In genomic region chr3:52784021-52784621, GRCh38 we compare ENCODE assay signal across 17 cellular contexts. TPM values are rescaled to one million over a fixed set of nuclear protein-coding genes. Genes with fewer than 3 reads are reported as not detected.
DNase-seq lines count a peak whose midpoint lies in the region; ATAC-seq and TF ChIP-seq lines count a peak whose summit lies in the region.
"Had no signal": no experiment of that assay in that cellular context is flagged by ENCODE, and none has a peak within 500 bp of the region (broad histone marks: within the 10 kb centered on the region; RNA-seq: fewer than 3 reads in every experiment).

No MANE protein-coding gene starts in this region.

- DNase-seq in left ventricle myocardium superior (peak; percentile 14), right cardiac atrium (no peak), endodermal cell (peak; percentile 35), mesenteric fat pad (ENCODE audit: low spot score) (peak; percentile 43), upper lobe of right lung (peak; percentile 51)
- DNase-seq in stimulated activated naive CD4-positive, alpha-beta T cell treated with Interleukin-2 at 50 U/mL for 16 hours (lab: John Stamatoyannopoulos, UW), result no peak
- DNase-seq: ACHN, C1 segment of cervical spinal cord, DMS79, MV-4-11, NCI-H1694 treated with DMSO at 0.1 percent for 48 hours, NCI-H2107, NCI-H510A treated with DMSO at 0.1 percent for 48 hours, NCI-H82 had no signal

- H3K36me3 Mint-ChIP-seq in endodermal cell (ENCODE audit: low read depth), result no peaks in the 10 kb centered on the region

- no peaks in the 10 kb centered on the region for H3K4me1 Mint-ChIP-seq in endodermal cell

- H3K4me3 ChIP-seq in right cardiac atrium (ENCODE audit: low read length) (no peak overlapping the region), endodermal cell (ENCODE audit: low read length) (no peak overlapping the region), upper lobe of right lung (no peak overlapping the region)

- no peak overlapping the region for H3K4me3 Mint-ChIP-seq in endodermal cell

- H3K27me3 ChIP-seq in right cardiac atrium (ENCODE audit: control insufficient read depth, insufficient read depth) (no peaks in the 10 kb centered on the region), endodermal cell (ENCODE audit: control insufficient read depth, insufficient read depth, low read length, poor library complexity, severe bottlenecking) (peaks cover 7% of the 10 kb centered on the region), upper lobe of right lung (peaks cover 5% of the 10 kb centered on the region)

- intact Hi-C loops in left ventricle myocardium superior (cut with micrococcal nuclease) (no loop called here), right cardiac atrium (cut with DNase I) (no loop called here), upper lobe of right lung (cut with DNase I) (no loop called here)

- WGBS in right cardiac atrium, result 82% methylated on average over 18 of the region's 18 CpGs
- 91 to 92% methylated on average over 15 to 18 of the region's 18 CpGs for WGBS in endodermal cell (ENCODE audit: insufficient coverage in 1 of 2, insufficient read length in 1 of 2), 2 experiments

- TF ChIP-seq CTCF in endodermal cell (conservative IDR thresholded peaks at IDR 0.05), result no peak
- no peak for TF ChIP-seq CTCF in upper lobe of right lung (IDR thresholded peaks at IDR 0.05)

- H3K9me3 Mint-ChIP-seq in endodermal cell, result no peaks in the 10 kb centered on the region

- no peak for ATAC-seq in left ventricle myocardium superior
- no peak for ATAC-seq in right cardiac atrium
- ATAC-seq in upper lobe of right lung, result no peak
- ATAC-seq in GM21367 (IDR thresholded peaks at IDR 0.05; ENCODE audit: unreplicated experiment), result no peak

- peak overlapping the region; percentile 11 for H3K27ac Mint-ChIP-seq in endodermal cell

- no peak overlapping the region for H3K27ac ChIP-seq in right cardiac atrium (ENCODE audit: low read length)
- H3K27ac ChIP-seq in endodermal cell (ENCODE audit: low read depth, low read length), result no peak overlapping the region
- H3K27ac ChIP-seq in upper lobe of right lung, result no peak overlapping the region
- H3K27ac ChIP-seq: KMS-11 had no signal

- H3K9me3 ChIP-seq in right cardiac atrium (ENCODE audit: control insufficient read depth, low read length) (no peaks in the 10 kb centered on the region), endodermal cell (ENCODE audit: control insufficient read depth, low read length) (no peaks in the 10 kb centered on the region), upper lobe of right lung (no peaks in the 10 kb centered on the region)

- no peak overlapping the region for H3K9ac ChIP-seq in endodermal cell (ENCODE audit: extremely low read depth, low read length, poor library complexity, severe bottlenecking)
- H3K9ac ChIP-seq: KMS-11 had no signal

- H3K4me1 ChIP-seq in right cardiac atrium (ENCODE audit: control insufficient read depth, insufficient read depth, low read length), result no peaks in the 10 kb centered on the region
- no peaks in the 10 kb centered on the region for H3K4me1 ChIP-seq in endodermal cell (ENCODE audit: control insufficient read depth, insufficient read depth, low read length)
- no peaks in the 10 kb centered on the region for H3K4me1 ChIP-seq in upper lobe of right lung

- peaks cover 5% of the 10 kb centered on the region for H3K27me3 Mint-ChIP-seq in endodermal cell (ENCODE audit: insufficient read depth)

- H3K36me3 ChIP-seq in endodermal cell (ENCODE audit: control insufficient read depth, insufficient read depth, low read length) (no peaks in the 10 kb centered on the region), upper lobe of right lung (no peaks in the 10 kb centered on the region)

RNA-seq across cellular contexts. Expression of gene ITIH1, which starts 6.7 kb away (rescaled TPM):
- total RNA-seq in left ventricle myocardium superior, result not detected
- not detected for total RNA-seq in right cardiac atrium
- 0.18 TPM for polyA plus RNA-seq in right cardiac atrium
- not detected for total RNA-seq in endodermal cell
- polyA plus RNA-seq in endodermal cell (2013, experiment 1 of 2), result not detected
- polyA plus RNA-seq in endodermal cell (2013, experiment 2 of 2), result not detected
- total RNA-seq in mesenteric fat pad, result not detected
- not detected for total RNA-seq in upper lobe of right lung
- total RNA-seq: RPMI7951 had no signal

RNA-seq across cellular contexts. Expression of gene ITIH3, which starts 10.5 kb away (rescaled TPM):
- total RNA-seq in left ventricle myocardium superior, result not detected
- 1 to 10 TPM in 1 of 4 donors, under 1 TPM in 3; 0.21 to 1.8 (median 0.53) TPM for total RNA-seq in right cardiac atrium
- 0.43 TPM for polyA plus RNA-seq in right cardiac atrium
- not detected for total RNA-seq in endodermal cell
- 0.36 TPM for polyA plus RNA-seq in endodermal cell (2013, experiment 1 of 2)
- polyA plus RNA-seq in endodermal cell (2013, experiment 2 of 2), result 0.41 TPM
- total RNA-seq in mesenteric fat pad, result 0.71 TPM
- 9.5 TPM for total RNA-seq in upper lobe of right lung
- total RNA-seq: RPMI7951 had no signal

RNA-seq across cellular contexts. Expression of gene NEK4, which starts 13.4 kb away (rescaled TPM):
- total RNA-seq in left ventricle myocardium superior, result 21.3 TPM
- 10 to 100 TPM; 16.4 to 18.2 (median 17.5) TPM for total RNA-seq in right cardiac atrium
- polyA plus RNA-seq in right cardiac atrium, result 4.5 TPM
- 10 to 100 TPM; 44.2 to 49.5 TPM for total RNA-seq in endodermal cell
- polyA plus RNA-seq in endodermal cell (2013, experiment 1 of 2), result 27.0 TPM
- 24.0 TPM for polyA plus RNA-seq in endodermal cell (2013, experiment 2 of 2)
- total RNA-seq in mesenteric fat pad, result 18.1 TPM
- total RNA-seq in upper lobe of right lung, result 27.2 TPM

RNA-seq across cellular contexts. Expression of gene ITIH4, which starts 46.4 kb away (rescaled TPM):
- total RNA-seq in left ventricle myocardium superior (4.1 TPM), right cardiac atrium (1 to 10 TPM; 3.4 to 5.7 (median 5.0) TPM), endodermal cell (1 to 10 TPM; 6.0 to 6.2 TPM), mesenteric fat pad (4.3 TPM), upper lobe of right lung (26.9 TPM)
- polyA plus RNA-seq in right cardiac atrium, result 5.0 TPM
- polyA plus RNA-seq in endodermal cell (2013, experiment 1 of 2), result 4.1 TPM
- 4.8 TPM for polyA plus RNA-seq in endodermal cell (2013, experiment 2 of 2)

RNA-seq across cellular contexts. Expression of gene MUSTN1, which starts 50.7 kb away (rescaled TPM):
- total RNA-seq in left ventricle myocardium superior, result 10.9 TPM
- 10 to 100 TPM; 12.7 to 48.6 (median 41.4) TPM for total RNA-seq in right cardiac atrium
- polyA plus RNA-seq in right cardiac atrium, result 152 TPM
- total RNA-seq in endodermal cell, result 1 to 10 TPM; 3.2 to 4.2 TPM
- 22.5 TPM for polyA plus RNA-seq in endodermal cell (2013, experiment 1 of 2)
- polyA plus RNA-seq in endodermal cell (2013, experiment 2 of 2), result 20.6 TPM
- total RNA-seq in mesenteric fat pad, result 2.4 TPM
- 5.4 TPM for total RNA-seq in upper lobe of right lung

Comparison
In these comparisons a context has a peak if more than half of its experiments do, and no peak if none do; other contexts are left out.
1. DNase-seq: peak in left ventricle myocardium superior (single experiment), endodermal cell (single experiment), mesenteric fat pad (single experiment) and upper lobe of right lung (single experiment); none in right cardiac atrium (0 of 3) and stimulated activated naive CD4-positive, alpha-beta T cell treated with Interleukin-2 at 50 U/mL for 16 hours (single experiment).